10 cellular contexts compared by ENCODE assay signal in the genomic region with DNA sequence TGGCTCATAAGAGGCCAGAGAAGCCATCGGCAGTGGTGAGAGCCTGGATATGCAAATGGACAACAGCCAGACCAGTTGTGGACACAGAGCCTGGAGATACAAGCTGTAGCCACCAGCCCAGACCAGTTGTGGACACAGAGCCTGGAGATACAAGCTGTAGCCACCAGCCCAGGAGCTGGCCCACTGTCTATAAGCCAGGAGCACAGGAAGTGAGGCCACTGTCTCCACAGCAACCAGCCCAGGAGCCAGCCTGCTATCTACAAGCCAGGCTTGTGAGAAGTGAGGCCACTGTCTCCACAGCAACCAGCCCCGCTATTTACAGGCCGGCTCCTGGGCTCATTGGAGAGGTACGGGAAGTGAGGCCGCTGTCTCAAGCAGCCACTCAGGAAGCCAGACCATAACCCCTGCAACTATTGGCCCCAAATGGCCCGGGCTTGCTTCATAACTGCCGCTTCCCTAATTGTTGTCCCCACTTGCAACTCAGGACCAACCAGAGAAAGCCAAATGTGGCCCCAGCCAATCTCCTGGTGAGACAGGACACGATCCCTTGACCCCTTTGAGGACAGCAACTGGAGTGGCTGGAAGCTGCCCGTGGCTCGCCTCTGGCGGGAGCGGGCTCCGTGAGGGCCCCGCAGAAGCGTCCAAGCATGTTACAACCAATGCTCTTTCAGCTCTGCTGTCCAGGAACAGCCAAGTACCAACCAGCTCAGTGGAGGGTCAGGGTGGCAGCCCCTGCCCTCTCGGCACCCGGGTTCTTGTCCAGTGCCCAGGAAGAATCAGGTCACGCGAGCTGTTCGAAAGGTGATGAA. TPM values are rescaled to one million over a fixed set of nuclear protein-coding genes. Genes with fewer than 3 reads are reported as not detected.
A peak's percentile ranks its signal among the peaks of the same experiment; 100 is the strongest.
DNase-seq lines count a peak whose midpoint lies in the region; ATAC-seq and TF ChIP-seq lines count a peak whose summit lies in the region.
"Had no signal": no experiment of that assay in that cellular context is flagged by ENCODE, and none has a peak within 500 bp of the region (broad histone marks: within the 10 kb centered on the region; RNA-seq: fewer than 3 reads in every experiment).

No MANE protein-coding gene starts in this region.

- H3K27ac Mint-ChIP-seq in progenitor cell of endocrine pancreas = no peak overlapping the region
- H3K27ac Mint-ChIP-seq: activated B cell treated with CpG ODN at 0.5 μM for 24 hours had no signal

- no peaks in the 10 kb centered on the region for H3K9me3 Mint-ChIP-seq in progenitor cell of endocrine pancreas (ENCODE audit: low read depth)
- H3K9me3 Mint-ChIP-seq: activated B cell treated with CpG ODN at 0.5 μM for 24 hours had no signal

- no peak for TF ChIP-seq CTCF in progenitor cell of endocrine pancreas (IDR thresholded peaks at IDR 0.05; ENCODE audit: unreplicated experiment)

- peaks cover 16% of the 10 kb centered on the region for H3K27me3 Mint-ChIP-seq in progenitor cell of endocrine pancreas

- ATAC-seq in SK-N-SH treated with all-trans-retinoic acid at 6 μM for 48 hours = peak; percentile 65
- ATAC-seq in GM21825 (IDR thresholded peaks at IDR 0.05; ENCODE audit: unreplicated experiment) = no peak

- no peak overlapping the region for H3K4me3 Mint-ChIP-seq in progenitor cell of endocrine pancreas (ENCODE audit: low read depth)
- H3K4me3 Mint-ChIP-seq: activated B cell treated with CpG ODN at 0.5 μM for 24 hours had no signal

- no peaks in the 10 kb centered on the region for H3K36me3 Mint-ChIP-seq in progenitor cell of endocrine pancreas (ENCODE audit: insufficient read depth)

- H3K4me1 Mint-ChIP-seq in progenitor cell of endocrine pancreas (ENCODE audit: low read depth) = peaks cover 8% of the 10 kb centered on the region
- H3K4me1 Mint-ChIP-seq: activated B cell treated with CpG ODN at 0.5 μM for 24 hours had no signal

- DNase-seq in DMS 273 treated with DMSO at 0.1 percent for 48 hours (lab: John Stamatoyannopoulos, UW) (peak; percentile 26), HT1080 (ENCODE audit: low read depth) (peak; percentile 68), hypothalamus (lab: John Stamatoyannopoulos, UW) (peak in 37 of 51 donors; percentile 2 to 80 (median 53)), AG08395 (ENCODE audit: low spot score) (no peak), NCI-H446 (lab: John Stamatoyannopoulos, UW) (no peak), progenitor cell of endocrine pancreas (ENCODE audit: low spot score, unreplicated experiment) (no peak)
- DNase-seq: activated B cell treated with CpG ODN at 0.5 μM for 24 hours had no signal

TF ChIP-seq in SK-N-SH treated with all-trans-retinoic acid at 6 μM for 48 hours, 23 proteins besides CTCF, POLR2A, EP300 and RAD21:
- TF ChIP-seq ZNF565 (CRISPR knock-in tag; conservative IDR thresholded peaks at IDR 0.05; ENCODE audit: low read depth) (no peak), GLIS3 (CRISPR knock-in tag; IDR thresholded peaks at IDR 0.05) (no peak), ZNF8 (CRISPR knock-in tag; IDR thresholded peaks at IDR 0.05) (no peak), ZFP3 (CRISPR knock-in tag; IDR thresholded peaks at IDR 0.05) (no peak), TOX (CRISPR knock-in tag; IDR thresholded peaks at IDR 0.05; ENCODE audit: borderline replicate concordance) (no peak), ARNTL (CRISPR knock-in tag; IDR thresholded peaks at IDR 0.05; ENCODE audit: borderline replicate concordance, low read depth) (no peak), PATZ1 (CRISPR knock-in tag; IDR thresholded peaks at IDR 0.05; ENCODE audit: borderline replicate concordance) (no peak), TCF4 (CRISPR knock-in tag; IDR thresholded peaks at IDR 0.05; ENCODE audit: borderline replicate concordance) (no peak), CSDC2 (CRISPR knock-in tag; IDR thresholded peaks at IDR 0.05) (no peak), ZC3H10 (CRISPR knock-in tag; IDR thresholded peaks at IDR 0.05) (no peak), SNAI2 (CRISPR knock-in tag; IDR thresholded peaks at IDR 0.05) (no peak), CSRNP3 (CRISPR knock-in tag; IDR thresholded peaks at IDR 0.05) (no peak), RARB (CRISPR knock-in tag; IDR thresholded peaks at IDR 0.05) (no peak), PPARA (CRISPR knock-in tag; IDR thresholded peaks at IDR 0.05; ENCODE audit: borderline replicate concordance) (no peak), ESRRG (CRISPR knock-in tag; IDR thresholded peaks at IDR 0.05) (no peak), ISL1 (CRISPR knock-in tag; IDR thresholded peaks at IDR 0.05) (no peak), OSR1 (CRISPR knock-in tag; IDR thresholded peaks at IDR 0.05) (no peak)
- TF ChIP-seq, protein P1, sequence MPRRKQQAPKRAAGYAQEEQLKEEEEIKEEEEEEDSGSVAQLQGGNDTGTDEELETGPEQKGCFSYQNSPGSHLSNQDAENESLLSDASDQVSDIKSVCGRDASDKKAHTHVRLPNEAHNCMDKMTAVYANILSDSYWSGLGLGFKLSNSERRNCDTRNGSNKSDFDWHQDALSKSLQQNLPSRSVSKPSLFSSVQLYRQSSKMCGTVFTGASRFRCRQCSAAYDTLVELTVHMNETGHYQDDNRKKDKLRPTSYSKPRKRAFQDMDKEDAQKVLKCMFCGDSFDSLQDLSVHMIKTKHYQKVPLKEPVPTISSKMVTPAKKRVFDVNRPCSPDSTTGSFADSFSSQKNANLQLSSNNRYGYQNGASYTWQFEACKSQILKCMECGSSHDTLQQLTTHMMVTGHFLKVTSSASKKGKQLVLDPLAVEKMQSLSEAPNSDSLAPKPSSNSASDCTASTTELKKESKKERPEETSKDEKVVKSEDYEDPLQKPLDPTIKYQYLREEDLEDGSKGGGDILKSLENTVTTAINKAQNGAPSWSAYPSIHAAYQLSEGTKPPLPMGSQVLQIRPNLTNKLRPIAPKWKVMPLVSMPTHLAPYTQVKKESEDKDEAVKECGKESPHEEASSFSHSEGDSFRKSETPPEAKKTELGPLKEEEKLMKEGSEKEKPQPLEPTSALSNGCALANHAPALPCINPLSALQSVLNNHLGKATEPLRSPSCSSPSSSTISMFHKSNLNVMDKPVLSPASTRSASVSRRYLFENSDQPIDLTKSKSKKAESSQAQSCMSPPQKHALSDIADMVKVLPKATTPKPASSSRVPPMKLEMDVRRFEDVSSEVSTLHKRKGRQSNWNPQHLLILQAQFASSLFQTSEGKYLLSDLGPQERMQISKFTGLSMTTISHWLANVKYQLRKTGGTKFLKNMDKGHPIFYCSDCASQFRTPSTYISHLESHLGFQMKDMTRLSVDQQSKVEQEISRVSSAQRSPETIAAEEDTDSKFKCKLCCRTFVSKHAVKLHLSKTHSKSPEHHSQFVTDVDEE (CRISPR knock-in tag; IDR thresholded peaks at IDR 0.05) = no peak
- TF ChIP-seq, protein P2, sequence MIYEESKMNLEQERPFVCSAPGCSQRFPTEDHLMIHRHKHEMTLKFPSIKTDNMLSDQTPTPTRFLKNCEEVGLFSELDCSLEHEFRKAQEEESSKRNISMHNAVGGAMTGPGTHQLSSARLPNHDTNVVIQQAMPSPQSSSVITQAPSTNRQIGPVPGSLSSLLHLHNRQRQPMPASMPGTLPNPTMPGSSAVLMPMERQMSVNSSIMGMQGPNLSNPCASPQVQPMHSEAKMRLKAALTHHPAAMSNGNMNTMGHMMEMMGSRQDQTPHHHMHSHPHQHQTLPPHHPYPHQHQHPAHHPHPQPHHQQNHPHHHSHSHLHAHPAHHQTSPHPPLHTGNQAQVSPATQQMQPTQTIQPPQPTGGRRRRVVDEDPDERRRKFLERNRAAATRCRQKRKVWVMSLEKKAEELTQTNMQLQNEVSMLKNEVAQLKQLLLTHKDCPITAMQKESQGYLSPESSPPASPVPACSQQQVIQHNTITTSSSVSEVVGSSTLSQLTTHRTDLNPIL (CRISPR knock-in tag; IDR thresholded peaks at IDR 0.05; ENCODE audit: low read depth) = no peak

RNA-seq across cellular contexts. Expression of gene CNPY1, which starts 44.1 kb away (rescaled TPM):
- not detected in 2 replicates for total RNA-seq in HT1080 (2014; rRNA removed; shearing (Covaris generic))
- not detected in 2 replicates for polyA plus RNA-seq in HT1080 (2015; cell fraction: cytosol; rRNA removed)
- not detected in 2 replicates for polyA plus RNA-seq in HT1080 (2015; cell fraction: nucleus; rRNA removed)
- total RNA-seq in progenitor cell of endocrine pancreas = not detected in 2 replicates
- total RNA-seq: activated B cell treated with CpG ODN at 0.5 μM for 24 hours, kidney epithelial cell had no signal

RNA-seq across cellular contexts. Expression of gene RBM33, which starts 54.0 kb away (rescaled TPM):
- 18.8 and 19.7 TPM in 2 replicates for total RNA-seq in HT1080 (2014; rRNA removed; shearing (Covaris generic))
- 11.1 and 19.4 TPM in 2 replicates for polyA plus RNA-seq in HT1080 (2015; cell fraction: cytosol; rRNA removed)
- 47.7 and 62.1 TPM in 2 replicates for polyA plus RNA-seq in HT1080 (2015; cell fraction: nucleus; rRNA removed)
- total RNA-seq in progenitor cell of endocrine pancreas = 79.4 and 80.1 TPM in 2 replicates

Comparison
In these comparisons a context has a peak if more than half of its experiments do, and no peak if none do; other contexts are left out.
1. DNase-seq: peak in DMS 273 treated with DMSO at 0.1 percent for 48 hours (single experiment), HT1080 (single experiment) and hypothalamus (37 of 51); none in AG08395 (single experiment), NCI-H446 (0 of 2) and progenitor cell of endocrine pancreas (single experiment).